8 cellular contexts compared by ENCODE assay signal in genomic region chr6:116564921-116565872, GRCh38. TPM values are rescaled to one million over a fixed set of nuclear protein-coding genes. Genes with fewer than 3 reads are reported as not detected.
DNase-seq lines count a peak whose midpoint lies in the region; ATAC-seq and TF ChIP-seq lines count a peak whose summit lies in the region.

No MANE protein-coding gene starts in this region.

- H3K36me3 ChIP-seq in duodenal mucosa (ENCODE audit: control insufficient read depth in 1 of 2, insufficient read depth in 2 of 2, low read length in 2 of 2), result no peaks in the 10 kb centered on the region

- peaks cover 3 to 9% of the 10 kb centered on the region in 2 donors for H3K4me1 ChIP-seq in duodenal mucosa (ENCODE audit: control insufficient read depth in 1 of 2, insufficient read depth in 2 of 2, low read length in 2 of 2)

- DNase-seq in AG20443 (ENCODE audit: low spot score) (peak; percentile 24), NCI-H2227 (lab: John Stamatoyannopoulos, UW; ENCODE audit: unreplicated experiment) (peak; percentile 55), NAMALWA (ENCODE audit: low spot score) (no peak), glutamatergic neuron (no peak), GM10266 (ENCODE audit: extremely low spot score) (no peak), NCI-H446 (lab: John Stamatoyannopoulos, UW) (no peak)
- DNase-seq in natural killer cell treated with Interleukin-12 subunit alpha and Interleukin-12 subunit beta and Interleukin-15 and Interleukin-18, amount 100 ng/mL, for 72 hours (ENCODE audit: low spot score), result no peak

- H3K9ac ChIP-seq in duodenal mucosa (ENCODE audit: low read depth in 1 of 2, low read length in 2 of 2), result peak overlapping the region in 1 of 2 donors; percentile 7

- no peak overlapping the region for H3K27ac ChIP-seq in duodenal mucosa (ENCODE audit: low read depth, low read length)

- H3K4me1 Mint-ChIP-seq in natural killer cell treated with Interleukin-12 subunit alpha and Interleukin-12 subunit beta and Interleukin-15 and Interleukin-18, amount 100 ng/mL, for 72 hours (ENCODE audit: low read depth in 2 of 2), result peaks cover 6 to 11% of the 10 kb centered on the region in 2 donors
- H3K4me1 Mint-ChIP-seq in glutamatergic neuron (ENCODE audit: low read depth, unreplicated experiment), result peaks cover 2% of the 10 kb centered on the region

- peak; percentile 38 to 54 for ATAC-seq in natural killer cell treated with Interleukin-12 subunit alpha and Interleukin-12 subunit beta and Interleukin-15 and Interleukin-18, amount 100 ng/mL, for 72 hours

- no peaks in the 10 kb centered on the region for H3K9me3 Mint-ChIP-seq in natural killer cell treated with Interleukin-12 subunit alpha and Interleukin-12 subunit beta and Interleukin-15 and Interleukin-18, amount 100 ng/mL, for 72 hours
- peaks cover 2% of the 10 kb centered on the region for H3K9me3 Mint-ChIP-seq in glutamatergic neuron (ENCODE audit: unreplicated experiment)

- H3K4me3 Mint-ChIP-seq in natural killer cell treated with Interleukin-12 subunit alpha and Interleukin-12 subunit beta and Interleukin-15 and Interleukin-18, amount 100 ng/mL, for 72 hours, result no peak overlapping the region
- H3K4me3 Mint-ChIP-seq in glutamatergic neuron (ENCODE audit: unreplicated experiment), result no peak overlapping the region

- H3K27ac Mint-ChIP-seq in natural killer cell treated with Interleukin-12 subunit alpha and Interleukin-12 subunit beta and Interleukin-15 and Interleukin-18, amount 100 ng/mL, for 72 hours, result no peak overlapping the region
- H3K27ac Mint-ChIP-seq in glutamatergic neuron (ENCODE audit: unreplicated experiment), result no peak overlapping the region

- H3K27me3 Mint-ChIP-seq in natural killer cell treated with Interleukin-12 subunit alpha and Interleukin-12 subunit beta and Interleukin-15 and Interleukin-18, amount 100 ng/mL, for 72 hours, result peaks cover 14 to 26% of the 10 kb centered on the region in 2 donors
- H3K27me3 Mint-ChIP-seq in glutamatergic neuron (ENCODE audit: unreplicated experiment), result no peaks in the 10 kb centered on the region

- no peaks in the 10 kb centered on the region for H3K36me3 Mint-ChIP-seq in natural killer cell treated with Interleukin-12 subunit alpha and Interleukin-12 subunit beta and Interleukin-15 and Interleukin-18, amount 100 ng/mL, for 72 hours
- no peaks in the 10 kb centered on the region for H3K36me3 Mint-ChIP-seq in glutamatergic neuron (ENCODE audit: unreplicated experiment)

- TF ChIP-seq CTCF in glutamatergic neuron (IDR thresholded peaks at IDR 0.05; ENCODE audit: partially characterized antibody, unreplicated experiment), result no peak
- TF ChIP-seq CTCF in GM10266 (IDR thresholded peaks at IDR 0.05; ENCODE audit: control insufficient read depth, insufficient read depth, low read depth, missing control alignments), result no peak

- H3K4me3 ChIP-seq in duodenal mucosa (ENCODE audit: low read depth in 1 of 2, low read length in 2 of 2), result peak overlapping the region; percentile 53 to 56

- H3K27me3 ChIP-seq in duodenal mucosa (ENCODE audit: control insufficient read depth in 1 of 2, insufficient read depth in 2 of 2, low read length in 2 of 2), result peaks cover 15 to 16% of the 10 kb centered on the region in 2 donors

- no peaks in the 10 kb centered on the region for H3K9me3 ChIP-seq in duodenal mucosa (ENCODE audit: control insufficient read depth in 1 of 2, low read length in 2 of 2)

RNA-seq across cellular contexts. Expression of gene RWDD1, which starts 6.1 kb away (rescaled TPM):
- total RNA-seq in natural killer cell treated with Interleukin-12 subunit alpha and Interleukin-12 subunit beta and Interleukin-15 and Interleukin-18, amount 100 ng/mL, for 72 hours, result 10 to 100 TPM; 36.5 to 36.8 TPM
- 47.4 TPM for total RNA-seq in glutamatergic neuron (ENCODE audit: unreplicated experiment)

RNA-seq across cellular contexts. Expression of gene CALHM4, which starts 11.6 kb away (rescaled TPM):
- total RNA-seq in natural killer cell treated with Interleukin-12 subunit alpha and Interleukin-12 subunit beta and Interleukin-15 and Interleukin-18, amount 100 ng/mL, for 72 hours, result not detected
- total RNA-seq in glutamatergic neuron (ENCODE audit: unreplicated experiment), result not detected

RNA-seq across cellular contexts. Expression of gene TRAPPC3L, which starts 19.7 kb away (rescaled TPM):
- not detected for total RNA-seq in natural killer cell treated with Interleukin-12 subunit alpha and Interleukin-12 subunit beta and Interleukin-15 and Interleukin-18, amount 100 ng/mL, for 72 hours
- total RNA-seq in glutamatergic neuron (ENCODE audit: unreplicated experiment), result not detected

RNA-seq across cellular contexts. Expression of gene RSPH4A, which starts 51.1 kb away (rescaled TPM):
- total RNA-seq in natural killer cell treated with Interleukin-12 subunit alpha and Interleukin-12 subunit beta and Interleukin-15 and Interleukin-18, amount 100 ng/mL, for 72 hours, result under 1 TPM; 0.24 to 0.95 TPM
- 0.98 TPM for total RNA-seq in glutamatergic neuron (ENCODE audit: unreplicated experiment)

RNA-seq across cellular contexts. Expression of gene CALHM5, which starts 53.8 kb away (rescaled TPM):
- total RNA-seq in natural killer cell treated with Interleukin-12 subunit alpha and Interleukin-12 subunit beta and Interleukin-15 and Interleukin-18, amount 100 ng/mL, for 72 hours, result not detected
- 0.10 TPM for total RNA-seq in glutamatergic neuron (ENCODE audit: unreplicated experiment)

Comparison
In these comparisons a context has a peak if more than half of its experiments do, and no peak if none do; other contexts are left out.
1. DNase-seq: peak in AG20443 (single experiment) and NCI-H2227 (single experiment); none in natural killer cell treated with Interleukin-12 subunit alpha and Interleukin-12 subunit beta and Interleukin-15 and Interleukin-18, amount 100 ng/mL, for 72 hours (single experiment), NAMALWA (single experiment), glutamatergic neuron (single experiment), GM10266 (single experiment) and NCI-H446 (0 of 2).